Comparison of ENCODE assay signal across 8 cellular contexts in genomic region chr5:68287976-68288755, GRCh38.
A peak's percentile ranks its signal among the peaks of the same experiment; 100 is the strongest.
DNase-seq lines count a peak whose midpoint lies in the region; ATAC-seq, FAIRE-seq and TF ChIP-seq lines count a peak whose summit lies in the region.

No MANE protein-coding gene starts in this region.

- no peaks in the 10 kb centered on the region for H3K27me3 Mint-ChIP-seq in activated naive CD4-positive, alpha-beta T cell treated with anti-CD3 and anti-CD28 coated beads for 36 hours (ENCODE audit: low read depth)

- no peak for FAIRE-seq in RCC 7860 (lab: Jason Lieb, UNC)

- no peak for TF ChIP-seq EP300 in gastroesophageal sphincter (IDR thresholded peaks at IDR 0.05)

- peak; percentile 35 for TF ChIP-seq POLR2A in GM18526 (IDR thresholded peaks at IDR 0.05; ENCODE audit: extremely low read depth, insufficient read length)
- TF ChIP-seq POLR2A in gastroesophageal sphincter (IDR thresholded peaks at IDR 0.05) = no peak

- intact Hi-C loops in activated naive CD4-positive, alpha-beta T cell treated with anti-CD3 and anti-CD28 coated beads for 36 hours (cut with micrococcal nuclease) = loop anchor here (1.0 to 10.0 kb wide), 4 partner anchors 15 to 597 kb away; no protein-coding TSS in a partner anchor
- intact Hi-C loops in tibial artery (cut with DNase I; ENCODE audit: low total_unique reads) = loop anchor here (5.0 kb wide), 2 partner anchors 174 to 674 kb away; no protein-coding TSS in a partner anchor

- H3K27ac Mint-ChIP-seq in activated naive CD4-positive, alpha-beta T cell treated with anti-CD3 and anti-CD28 coated beads for 36 hours = peak overlapping the region; percentile 81

- WGBS in gastroesophageal sphincter (ENCODE audit: low coverage in 1 of 2), 2 donors = 2 to 10% methylated on average over 3 to 11 of the region's 46 CpGs

- CTCF ChIA-PET in activated naive CD4-positive, alpha-beta T cell treated with anti-CD3 and anti-CD28 coated beads for 36 hours (lab: Charles Lee) = interaction anchor here (0.6 to 3.6 kb wide), 10 partner anchors 12 to 492 kb away, joined by 3 to 45 read pairs (median 4); no protein-coding TSS in a partner anchor

- peak overlapping the region; percentile 34 to 54 for H3K4me3 ChIP-seq in gastroesophageal sphincter
- peak overlapping the region; percentile 72 for H3K4me3 ChIP-seq in neuron (ENCODE audit: low read length)
- peak overlapping the region; percentile 53 to 55 for H3K4me3 ChIP-seq in tibial artery

- H3K4me1 ChIP-seq in gastroesophageal sphincter (peaks cover 39 to 100% (median 52%) of the 10 kb centered on the region in 3 donors), neuron (ENCODE audit: insufficient read depth, low read length) (peaks cover 38% of the 10 kb centered on the region), tibial artery (peaks cover 0 to 91% (median 58%) of the 10 kb centered on the region in 4 donors)

- H3K27me3 ChIP-seq in gastroesophageal sphincter = no peaks in the 10 kb centered on the region
- H3K27me3 ChIP-seq in neuron (ENCODE audit: insufficient read depth, low read length) = no peaks in the 10 kb centered on the region
- H3K27me3 ChIP-seq in tibial artery = no peaks in the 10 kb centered on the region

- peak overlapping the region; percentile 98 for H2AFZ ChIP-seq in neuron (ENCODE audit: low read depth, low read length)

- peak overlapping the region; percentile 60 to 86 (median 81) for H3K27ac ChIP-seq in gastroesophageal sphincter
- H3K27ac ChIP-seq in tibial artery = peak overlapping the region; percentile 76 to 86

- H3K36me3 Mint-ChIP-seq in activated naive CD4-positive, alpha-beta T cell treated with anti-CD3 and anti-CD28 coated beads for 36 hours (ENCODE audit: low read depth) = peaks cover 4% of the 10 kb centered on the region

- peak overlapping the region; percentile 83 for H3K4me3 Mint-ChIP-seq in activated naive CD4-positive, alpha-beta T cell treated with anti-CD3 and anti-CD28 coated beads for 36 hours

- H3K9me3 ChIP-seq in gastroesophageal sphincter (no peaks in the 10 kb centered on the region), neuron (ENCODE audit: low read length) (no peaks in the 10 kb centered on the region), tibial artery (no peaks in the 10 kb centered on the region)

- H3K4me1 Mint-ChIP-seq in activated naive CD4-positive, alpha-beta T cell treated with anti-CD3 and anti-CD28 coated beads for 36 hours (ENCODE audit: low read depth) = peaks cover 73% of the 10 kb centered on the region

- ATAC-seq in HG03060 (IDR thresholded peaks at IDR 0.05; ENCODE audit: low read depth, unreplicated experiment) = peak; percentile 68
- peak; percentile 63 for ATAC-seq in gastroesophageal sphincter

- H3K9me3 Mint-ChIP-seq in activated naive CD4-positive, alpha-beta T cell treated with anti-CD3 and anti-CD28 coated beads for 36 hours = no peaks in the 10 kb centered on the region

- peaks cover 5 to 32% of the 10 kb centered on the region in 2 donors for H3K36me3 ChIP-seq in gastroesophageal sphincter
- no peaks in the 10 kb centered on the region for H3K36me3 ChIP-seq in neuron (ENCODE audit: insufficient read depth, low read length)
- peaks cover 18 to 34% (median 22%) of the 10 kb centered on the region in 3 donors for H3K36me3 ChIP-seq in tibial artery

- TF ChIP-seq CTCF in gastroesophageal sphincter (IDR thresholded peaks at IDR 0.05) = no peak
- TF ChIP-seq CTCF in tibial artery (IDR thresholded peaks at IDR 0.05) = no peak

- DNase-seq in 8988T (peak; percentile 42), RCC 7860 (ENCODE audit: low spot score) (peak; percentile 58), tibial artery (peak; percentile 55 to 85)
- peak; percentile 58 for DNase-seq in activated naive CD4-positive, alpha-beta T cell treated with anti-CD3 and anti-CD28 coated beads for 36 hours

Comparison
In these comparisons a context has a peak if more than half of its experiments do, and no peak if none do; other contexts are left out.
1. Peak in every context shown above with its lines: DNase-seq, ATAC-seq, H3K4me3 ChIP-seq and H3K27ac ChIP-seq.